In the genomic region with DNA sequence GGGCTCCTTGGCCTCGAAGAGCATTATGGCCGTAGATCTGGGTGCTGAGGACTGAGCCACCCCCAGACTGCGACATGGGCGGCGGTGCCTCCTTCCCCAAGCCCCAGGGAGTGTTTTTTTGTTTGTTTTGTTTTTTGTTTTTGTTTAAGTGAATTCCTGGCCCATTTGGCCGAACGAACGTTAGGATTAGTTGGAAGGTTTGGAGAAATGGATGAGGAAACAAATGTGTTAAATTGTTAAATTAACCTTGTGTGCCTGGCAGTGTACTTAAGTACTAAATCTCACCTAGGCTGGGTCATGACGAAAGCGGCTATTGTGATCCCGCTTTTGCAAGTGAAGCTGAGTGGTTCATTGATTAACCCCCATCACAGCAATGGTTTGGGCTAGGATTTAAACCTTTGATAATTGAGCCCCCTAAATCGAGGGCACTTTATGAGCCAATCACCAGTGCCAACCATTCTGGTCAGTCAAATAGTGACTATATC, we compare ENCODE assay signal across 8 cellular contexts. TPM values are rescaled to one million over a fixed set of nuclear protein-coding genes. Genes with fewer than 3 reads are reported as not detected.
DNase-seq lines count a peak whose midpoint lies in the region; ATAC-seq, FAIRE-seq and TF ChIP-seq lines count a peak whose summit lies in the region.

No MANE protein-coding gene starts in this region.

- no peak overlapping the region for H3K4me2 ChIP-seq in KMS-11

- TF ChIP-seq CTCF in CD8-positive, alpha-beta T cell (IDR thresholded peaks at IDR 0.05): no peak
- TF ChIP-seq CTCF in KMS-11 (conservative IDR thresholded peaks at IDR 0.05; ENCODE audit: low read depth, low read length) (no peak), coronary artery (IDR thresholded peaks at IDR 0.05) (no peak), nephron progenitor cell (IDR thresholded peaks at IDR 0.05) (no peak), D721Med (IDR thresholded peaks at IDR 0.05; ENCODE audit: insufficient read depth, missing control alignments) (no peak)

- intact Hi-C loops in CD8-positive, alpha-beta T cell (cut with DNase I, micrococcal nuclease): loop anchor here in 1 of 2 experiments (2.0 kb wide), 1 partner anchor 24 kb away; the partner anchor contains the start of genes HNRNPK and RMI1

- peaks cover 8% of the 10 kb centered on the region for H3K4me1 ChIP-seq in CD8-positive, alpha-beta T cell (ENCODE audit: insufficient read depth, low read length)
- no peaks in the 10 kb centered on the region for H3K4me1 ChIP-seq in KMS-11 (ENCODE audit: low read depth, poor library complexity, severe bottlenecking)

- peak overlapping the region; percentile 86 for H3K27ac Mint-ChIP-seq in CD8-positive, alpha-beta T cell
- H3K27ac Mint-ChIP-seq in nephron progenitor cell: peak overlapping the region; percentile 74

- H3K27me3 ChIP-seq in CD8-positive, alpha-beta T cell (ENCODE audit: insufficient read depth, low read length): no peaks in the 10 kb centered on the region
- H3K27me3 ChIP-seq in KMS-11 (ENCODE audit: insufficient read depth, low read depth): no peaks in the 10 kb centered on the region

- no peaks in the 10 kb centered on the region for H3K79me2 ChIP-seq in KMS-11 (ENCODE audit: insufficient read depth, low read depth)

- H3K4me1 Mint-ChIP-seq in CD8-positive, alpha-beta T cell (ENCODE audit: low read depth): peaks cover 21% of the 10 kb centered on the region
- H3K4me1 Mint-ChIP-seq in nephron progenitor cell: peaks cover 31% of the 10 kb centered on the region

- no peaks in the 10 kb centered on the region for H3K9me3 Mint-ChIP-seq in CD8-positive, alpha-beta T cell
- peaks cover 6% of the 10 kb centered on the region for H3K9me3 Mint-ChIP-seq in nephron progenitor cell

- peaks cover 7% of the 10 kb centered on the region for H3K36me3 Mint-ChIP-seq in CD8-positive, alpha-beta T cell
- H3K36me3 Mint-ChIP-seq in nephron progenitor cell (ENCODE audit: low read depth): peaks cover 5% of the 10 kb centered on the region

- peak overlapping the region; percentile 64 for H3K27ac ChIP-seq in CD8-positive, alpha-beta T cell (ENCODE audit: low read depth, low read length)
- no peak overlapping the region for H3K27ac ChIP-seq in KMS-11
- peak overlapping the region; percentile 68 to 89 for H3K27ac ChIP-seq in coronary artery

- H2AFZ ChIP-seq in KMS-11 (ENCODE audit: low read depth): peak overlapping the region; percentile 27; the same call in 1 of the 2 replicates

- FAIRE-seq in D721Med (lab: Jason Lieb, UNC): no peak

- H3K4me3 ChIP-seq in CD8-positive, alpha-beta T cell (ENCODE audit: low read depth, low read length): peak overlapping the region; percentile 90
- H3K4me3 ChIP-seq in KMS-11 (IDR thresholded peaks at IDR 0.05; ENCODE audit: insufficient read depth, low read depth, low read length): no peak overlapping the region
- peak overlapping the region; percentile 87 for H3K4me3 ChIP-seq in coronary artery

- POLR2A ChIA-PET in CD8-positive, alpha-beta T cell (lab: Charles Lee): interaction anchor here (0.6 to 2.5 kb wide), 4 partner anchors 11 to 342 kb away, joined by 4 to 19 read pairs (median 4); partner anchors contain the start of genes HNRNPK and RMI1

- peak; percentile 45 for ATAC-seq in CD8-positive, alpha-beta T cell

- H3K9ac ChIP-seq in KMS-11: no peak overlapping the region

- H3K4me3 Mint-ChIP-seq in CD8-positive, alpha-beta T cell: peak overlapping the region; percentile 95
- peak overlapping the region; percentile 86 for H3K4me3 Mint-ChIP-seq in nephron progenitor cell

- no peaks in the 10 kb centered on the region for H4K20me1 ChIP-seq in KMS-11 (ENCODE audit: insufficient read depth)

- no peaks in the 10 kb centered on the region for H3K9me3 ChIP-seq in CD8-positive, alpha-beta T cell (ENCODE audit: low read length)

- H3K36me3 ChIP-seq in CD8-positive, alpha-beta T cell (ENCODE audit: insufficient read depth, low read length): no peaks in the 10 kb centered on the region
- no peaks in the 10 kb centered on the region for H3K36me3 ChIP-seq in KMS-11 (ENCODE audit: insufficient read depth)

- no peaks in the 10 kb centered on the region for H3K27me3 Mint-ChIP-seq in CD8-positive, alpha-beta T cell (ENCODE audit: low read depth)
- peaks cover 5% of the 10 kb centered on the region for H3K27me3 Mint-ChIP-seq in nephron progenitor cell (ENCODE audit: low read depth, poor library complexity)

- CTCF ChIA-PET in CD8-positive, alpha-beta T cell (lab: Charles Lee): interaction anchor here (1.3 to 1.4 kb wide), 3 partner anchors 14 to 216 kb away, joined by 4 to 5 read pairs (median 4); partner anchors contain the start of gene HNRNPK

- DNase-seq in CD8-positive, alpha-beta T cell: no peak
- DNase-seq in coronary artery (ENCODE audit: low spot score): no peak
- no peak for DNase-seq in nephron progenitor cell
- no peak for DNase-seq in NCI-H128 (lab: John Stamatoyannopoulos, UW; ENCODE audit: unreplicated experiment)
- no peak for DNase-seq in D721Med (ENCODE audit: insufficient read length, low spot score)
- no peak for DNase-seq in NCI-H2171 treated with DMSO at 0.1 percent for 48 hours (lab: John Stamatoyannopoulos, UW)
- no peak for DNase-seq in retina

RNA-seq across cellular contexts. Expression of gene HNRNPK, which starts 22.9 kb away (rescaled TPM):
- 100 to 1,000 TPM; 668 to 674 TPM for total RNA-seq in CD8-positive, alpha-beta T cell

RNA-seq across cellular contexts. Expression of gene RMI1, which starts 23.5 kb away (rescaled TPM):
- 1 to 10 TPM in 1 of 2 experiments, under 1 TPM in 1; 0.35 to 1.1 TPM for total RNA-seq in CD8-positive, alpha-beta T cell

RNA-seq across cellular contexts. Expression of gene KIF27, which starts 35.8 kb away (rescaled TPM):
- 1 to 10 TPM; 2.9 to 3.8 TPM for total RNA-seq in CD8-positive, alpha-beta T cell
